ENCODE assay signal across 1 cellular context in the genomic region with DNA sequence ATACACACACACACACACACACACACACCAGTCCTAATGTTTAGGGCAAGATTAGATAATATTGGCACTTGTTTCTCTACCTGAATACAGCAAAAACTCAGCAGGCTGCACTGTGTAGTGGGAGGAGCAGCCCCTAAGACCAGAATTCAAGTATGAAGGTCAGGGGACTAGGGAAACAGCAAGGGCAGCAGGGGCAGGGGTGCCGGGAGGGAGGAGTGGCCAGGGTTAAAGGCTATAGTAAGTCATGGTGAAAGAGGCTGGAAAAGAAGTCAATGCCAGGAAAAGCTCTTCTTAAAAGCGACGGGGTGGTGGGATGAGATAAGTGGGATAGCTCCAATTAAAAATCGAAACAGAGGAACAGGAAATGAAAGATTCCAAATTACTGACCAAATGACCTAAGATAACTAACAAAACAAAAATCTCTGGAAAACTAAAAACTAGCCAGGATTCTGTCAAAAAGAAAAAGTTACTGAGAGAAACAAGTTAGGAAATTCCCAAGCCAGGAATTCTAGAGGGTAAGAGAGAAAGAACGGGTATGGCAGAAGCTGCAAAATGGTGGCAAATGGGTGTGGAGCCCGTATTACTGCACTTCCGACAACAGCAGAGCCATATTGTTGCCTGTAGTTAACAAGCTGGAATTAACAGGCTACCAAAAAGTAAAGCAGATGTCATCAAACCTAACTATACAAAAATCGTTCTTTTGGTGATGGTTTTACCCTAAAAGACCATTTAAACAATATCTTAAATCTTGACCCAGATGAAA.
TF ChIP-seq lines count a peak whose summit lies in the region.

No MANE protein-coding gene starts in this region.

TF ChIP-seq in GM12891, 5 proteins besides CTCF, POLR2A, EP300 and RAD21 (continued from another document):
- no peak for TF ChIP-seq POU2F2 (IDR thresholded peaks at IDR 0.05; ENCODE audit: low read depth, low read length)
- TF ChIP-seq SPI1 (IDR thresholded peaks at IDR 0.05; ENCODE audit: low read depth, low read length) = no peak
- no peak for TF ChIP-seq POLR2AphosphoS5 (IDR thresholded peaks at IDR 0.05; ENCODE audit: low read depth, low read length)
